11 cellular contexts compared by ENCODE assay signal in the genomic region with DNA sequence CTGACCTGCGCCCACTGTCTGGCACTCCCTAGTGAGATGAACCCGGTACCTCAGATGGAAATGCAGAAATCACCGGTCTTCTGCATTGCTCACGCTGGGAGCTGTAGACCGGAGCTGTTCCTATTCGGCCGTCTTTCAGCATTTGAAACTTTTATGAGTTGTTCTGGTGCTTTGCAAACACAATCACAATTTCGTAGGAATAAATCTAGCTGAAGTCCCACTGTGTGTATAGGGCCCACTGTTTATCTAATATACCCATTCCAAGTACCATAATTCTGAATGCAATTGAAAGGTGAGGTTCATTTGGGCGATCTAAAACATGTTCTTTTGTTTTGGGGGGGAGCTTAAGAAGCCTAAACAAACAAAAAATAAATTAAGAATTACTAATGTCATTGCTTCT.
DNase-seq lines count a peak whose midpoint lies in the region; TF ChIP-seq lines count a peak whose summit lies in the region.
"Had no signal": no experiment of that assay in that cellular context is flagged by ENCODE, and none has a peak within 500 bp of the region (broad histone marks: within the 10 kb centered on the region; RNA-seq: fewer than 3 reads in every experiment).

No MANE protein-coding gene starts in this region.

- peak overlapping the region; percentile 1 for H3K4me3 Mint-ChIP-seq in activated CD4-positive, alpha-beta memory T cell treated with anti-CD3 and anti-CD28 coated beads, Interleukin-2, amount 10 ng/mL, durations not matched to agents 7 days and 5 days
- no peak overlapping the region for H3K4me3 Mint-ChIP-seq in activated CD4-positive, alpha-beta memory T cell treated with anti-CD3 and anti-CD28 coated beads for 36 hours
- peak overlapping the region; percentile 5 for H3K4me3 Mint-ChIP-seq in activated T-helper 2 cell treated with anti-CD3 and anti-CD28 coated beads, Interferon-gamma antibody, Interleukin-2, Interleukin-4, amounts not matched to agents 10 μg/mL and 5 μg/mL and 100 μg/mL, durations not matched to agents 14 hours and 24 hours and 36 hours (ENCODE audit: low read depth)
- H3K4me3 Mint-ChIP-seq in type B pancreatic cell: peak overlapping the region; percentile 76

- H3K27me3 Mint-ChIP-seq in activated CD4-positive, alpha-beta memory T cell treated with anti-CD3 and anti-CD28 coated beads, Interleukin-2, amount 10 ng/mL, durations not matched to agents 7 days and 5 days: no peaks in the 10 kb centered on the region
- peaks cover 4% of the 10 kb centered on the region for H3K27me3 Mint-ChIP-seq in activated CD4-positive, alpha-beta memory T cell treated with anti-CD3 and anti-CD28 coated beads for 36 hours
- H3K27me3 Mint-ChIP-seq in activated T-helper 2 cell treated with anti-CD3 and anti-CD28 coated beads, Interferon-gamma antibody, Interleukin-2, Interleukin-4, amounts not matched to agents 10 μg/mL and 5 μg/mL and 100 μg/mL, durations not matched to agents 14 hours and 24 hours and 36 hours (ENCODE audit: low read depth): no peaks in the 10 kb centered on the region
- H3K27me3 Mint-ChIP-seq in type B pancreatic cell: peaks cover 11% of the 10 kb centered on the region

- H3K36me3 Mint-ChIP-seq in activated CD4-positive, alpha-beta memory T cell treated with anti-CD3 and anti-CD28 coated beads, Interleukin-2, amount 10 ng/mL, durations not matched to agents 7 days and 5 days (ENCODE audit: low read depth): no peaks in the 10 kb centered on the region
- H3K36me3 Mint-ChIP-seq in activated CD4-positive, alpha-beta memory T cell treated with anti-CD3 and anti-CD28 coated beads for 36 hours: no peaks in the 10 kb centered on the region
- no peaks in the 10 kb centered on the region for H3K36me3 Mint-ChIP-seq in activated T-helper 2 cell treated with anti-CD3 and anti-CD28 coated beads, Interferon-gamma antibody, Interleukin-2, Interleukin-4, amounts not matched to agents 10 μg/mL and 5 μg/mL and 100 μg/mL, durations not matched to agents 14 hours and 24 hours and 36 hours (ENCODE audit: low read depth)
- H3K36me3 Mint-ChIP-seq in type B pancreatic cell: no peaks in the 10 kb centered on the region

- POLR2A ChIA-PET in activated CD4-positive, alpha-beta memory T cell treated with anti-CD3 and anti-CD28 coated beads, Interleukin-2, amount 10 ng/mL, durations not matched to agents 7 days and 5 days (lab: Charles Lee): no interaction called here
- POLR2A ChIA-PET in activated CD4-positive, alpha-beta memory T cell treated with anti-CD3 and anti-CD28 coated beads for 36 hours (lab: Charles Lee): no interaction called here

- no peak overlapping the region for H3K27ac Mint-ChIP-seq in activated CD4-positive, alpha-beta memory T cell treated with anti-CD3 and anti-CD28 coated beads, Interleukin-2, amount 10 ng/mL, durations not matched to agents 7 days and 5 days
- H3K27ac Mint-ChIP-seq in activated CD4-positive, alpha-beta memory T cell treated with anti-CD3 and anti-CD28 coated beads for 36 hours: no peak overlapping the region
- no peak overlapping the region for H3K27ac Mint-ChIP-seq in activated T-helper 2 cell treated with anti-CD3 and anti-CD28 coated beads, Interferon-gamma antibody, Interleukin-2, Interleukin-4, amounts not matched to agents 10 μg/mL and 5 μg/mL and 100 μg/mL, durations not matched to agents 14 hours and 24 hours and 36 hours
- no peak overlapping the region for H3K27ac Mint-ChIP-seq in type B pancreatic cell

- intact Hi-C loops in activated CD4-positive, alpha-beta memory T cell treated with anti-CD3 and anti-CD28 coated beads for 36 hours (cut with micrococcal nuclease): no loop called here
- intact Hi-C loops in activated T-helper 2 cell treated with anti-CD3 and anti-CD28 coated beads, Interferon-gamma antibody, Interleukin-2, Interleukin-4, amounts not matched to agents 10 μg/mL and 5 μg/mL and 100 μg/mL, durations not matched to agents 14 hours and 24 hours and 36 hours (cut with micrococcal nuclease): no loop called here

- no peak for TF ChIP-seq CTCF in type B pancreatic cell (conservative IDR thresholded peaks at IDR 0.05)

- no peak for DNase-seq in activated CD4-positive, alpha-beta memory T cell treated with anti-CD3 and anti-CD28 coated beads, Interleukin-2, amount 10 ng/mL, durations not matched to agents 7 days and 5 days
- DNase-seq in activated CD4-positive, alpha-beta memory T cell treated with anti-CD3 and anti-CD28 coated beads for 36 hours: no peak
- DNase-seq in activated T-helper 2 cell treated with anti-CD3 and anti-CD28 coated beads, Interferon-gamma antibody, Interleukin-2, Interleukin-4, amounts not matched to agents 10 μg/mL and 5 μg/mL and 100 μg/mL, durations not matched to agents 14 hours and 24 hours and 36 hours (ENCODE audit: low spot score): no peak
- DNase-seq in type B pancreatic cell (ENCODE audit: extremely low spot score, unreplicated experiment): no peak
- DNase-seq in ureter (ENCODE audit: low spot score): no peak
- no peak for DNase-seq in activated effector memory CD4-positive, alpha-beta T cell treated with Interleukin-2 at 50 U/mL for 16 hours
- DNase-seq in RPMI8226: no peak
- DNase-seq: adrenal gland, NCI-H1930, substantia nigra had no signal

- H3K4me3 ChIP-seq in iPS-11a (ENCODE audit: low read depth, low read length): peak overlapping the region; percentile 24
- H3K4me3 ChIP-seq: adrenal gland had no signal

- CTCF ChIA-PET in activated CD4-positive, alpha-beta memory T cell treated with anti-CD3 and anti-CD28 coated beads, Interleukin-2, amount 10 ng/mL, durations not matched to agents 7 days and 5 days (lab: Charles Lee): no interaction called here
- CTCF ChIA-PET in activated CD4-positive, alpha-beta memory T cell treated with anti-CD3 and anti-CD28 coated beads for 36 hours (lab: Charles Lee): no interaction called here

- H3K9me3 Mint-ChIP-seq in activated CD4-positive, alpha-beta memory T cell treated with anti-CD3 and anti-CD28 coated beads, Interleukin-2, amount 10 ng/mL, durations not matched to agents 7 days and 5 days: no peaks in the 10 kb centered on the region
- no peaks in the 10 kb centered on the region for H3K9me3 Mint-ChIP-seq in activated CD4-positive, alpha-beta memory T cell treated with anti-CD3 and anti-CD28 coated beads for 36 hours
- H3K9me3 Mint-ChIP-seq in activated T-helper 2 cell treated with anti-CD3 and anti-CD28 coated beads, Interferon-gamma antibody, Interleukin-2, Interleukin-4, amounts not matched to agents 10 μg/mL and 5 μg/mL and 100 μg/mL, durations not matched to agents 14 hours and 24 hours and 36 hours: no peaks in the 10 kb centered on the region
- H3K9me3 Mint-ChIP-seq in type B pancreatic cell: no peaks in the 10 kb centered on the region

- no peaks in the 10 kb centered on the region for H3K4me1 Mint-ChIP-seq in activated CD4-positive, alpha-beta memory T cell treated with anti-CD3 and anti-CD28 coated beads, Interleukin-2, amount 10 ng/mL, durations not matched to agents 7 days and 5 days
- H3K4me1 Mint-ChIP-seq in activated CD4-positive, alpha-beta memory T cell treated with anti-CD3 and anti-CD28 coated beads for 36 hours (ENCODE audit: low read depth): no peaks in the 10 kb centered on the region
- H3K4me1 Mint-ChIP-seq in activated T-helper 2 cell treated with anti-CD3 and anti-CD28 coated beads, Interferon-gamma antibody, Interleukin-2, Interleukin-4, amounts not matched to agents 10 μg/mL and 5 μg/mL and 100 μg/mL, durations not matched to agents 14 hours and 24 hours and 36 hours (ENCODE audit: low read depth): no peaks in the 10 kb centered on the region
- no peaks in the 10 kb centered on the region for H3K4me1 Mint-ChIP-seq in type B pancreatic cell (ENCODE audit: unreplicated experiment)
